Comparison of ENCODE assay signal across 13 cellular contexts in the genomic region with DNA sequence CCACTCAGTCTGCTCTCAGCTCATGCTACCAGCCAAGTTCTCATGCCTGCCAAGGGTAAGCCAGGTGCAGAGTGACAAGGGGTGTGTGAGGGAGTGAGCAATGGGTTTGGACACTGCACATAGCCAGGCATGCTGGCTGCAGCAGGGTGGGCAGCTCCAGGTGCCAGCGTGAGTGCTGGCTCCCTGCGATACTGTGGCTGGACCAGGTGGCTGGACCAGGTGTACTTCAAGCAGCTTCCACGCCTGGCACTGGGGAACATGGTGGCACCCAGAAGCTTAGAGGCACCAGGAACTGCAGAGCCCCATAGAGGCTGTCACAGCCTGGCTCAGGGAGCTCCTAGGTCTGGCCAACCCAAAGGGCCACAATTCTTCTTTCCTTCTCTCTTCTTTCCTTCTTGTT.
DNase-seq lines count a peak whose midpoint lies in the region; ATAC-seq and TF ChIP-seq lines count a peak whose summit lies in the region.
"Had no signal": no experiment of that assay in that cellular context is flagged by ENCODE, and none has a peak within 500 bp of the region (broad histone marks: within the 10 kb centered on the region; RNA-seq: fewer than 3 reads in every experiment).

No MANE protein-coding gene starts in this region.

- H3K9me3 ChIP-seq in right atrium auricular region (no peaks in the 10 kb centered on the region), neuronal stem cell (replicated peaks in 1 of 2; ENCODE audit: control insufficient read depth in 2 of 2, insufficient read depth in 1 of 2, low read depth in 1 of 2, low read length in 2 of 2) (peaks cover 0 to 2% of the 10 kb centered on the region in 2 donors)

- no peaks in the 10 kb centered on the region for H3K79me1 ChIP-seq in neuronal stem cell (ENCODE audit: low read depth, low read length)

- no peak overlapping the region for H2AFZ ChIP-seq in neuronal stem cell (ENCODE audit: low read length)
- H2AFZ ChIP-seq: GM23248 had no signal

- intact Hi-C loops in cardiac septum (cut with DNase I): no loop called here

- no peaks in the 10 kb centered on the region for H3K36me3 ChIP-seq in right atrium auricular region
- H3K36me3 ChIP-seq in neuronal stem cell (replicated peaks in 1 of 2; ENCODE audit: control insufficient read depth in 2 of 2, insufficient read depth in 2 of 2, low read length in 2 of 2): no peaks in the 10 kb centered on the region

- H3K4me2 ChIP-seq in neuronal stem cell (ENCODE audit: insufficient read depth, low read length, poor library complexity, severe bottlenecking): no peak overlapping the region

- peak; percentile 66 for DNase-seq in cardiac septum (ENCODE audit: low spot score)
- DNase-seq in right atrium auricular region (ENCODE audit: low spot score): no peak
- peak; percentile 33 for DNase-seq in left lobe of liver (ENCODE audit: low spot score)
- DNase-seq in neuronal stem cell (ENCODE audit: low spot score): no peak
- no peak for DNase-seq in hypothalamus (lab: John Stamatoyannopoulos, UW)
- DNase-seq: C1 segment of cervical spinal cord, COR-L47, DMS153, DND-41, GM23248, H7, HCEC 1CT had no signal

- no peak overlapping the region for H2BK12ac ChIP-seq in neuronal stem cell (ENCODE audit: low read length)

- H3K4me3 ChIP-seq in right atrium auricular region: no peak overlapping the region
- H3K4me3 ChIP-seq in neuronal stem cell (ENCODE audit: low read length in 2 of 2): peak overlapping the region in 1 of 2 donors; percentile 41
- H3K4me3 ChIP-seq: GM23248 had no signal

- no peak overlapping the region for H3K18ac ChIP-seq in neuronal stem cell (ENCODE audit: low read length)

- ATAC-seq in left lobe of liver: no peak
- ATAC-seq in GM18519 (IDR thresholded peaks at IDR 0.05; ENCODE audit: low FRiP score, unreplicated experiment): no peak

- H4K91ac ChIP-seq in neuronal stem cell (ENCODE audit: low read depth, low read length, poor library complexity): no peak overlapping the region

- no peak overlapping the region for H2AK5ac ChIP-seq in neuronal stem cell (ENCODE audit: low read depth, low read length)

- peak overlapping the region; percentile 9 for H3K14ac ChIP-seq in neuronal stem cell (ENCODE audit: low read length)

- no peak for TF ChIP-seq CTCF in right atrium auricular region (IDR thresholded peaks at IDR 0.05)

- no peak overlapping the region for H3K9ac ChIP-seq in neuronal stem cell (ENCODE audit: low read depth, low read length, poor library complexity)
- H3K9ac ChIP-seq: GM23248 had no signal

- WGBS in neuronal stem cell (ENCODE audit: extremely low coverage in 2 of 2, insufficient read length in 2 of 2, insufficient replicate concordance in 1 of 2), 2 donors: no CpG with 5 or more reads among the region's 3 CpGs

- no peaks in the 10 kb centered on the region for H3K4me1 ChIP-seq in right atrium auricular region
- H3K4me1 ChIP-seq in neuronal stem cell (ENCODE audit: control insufficient read depth in 2 of 2, insufficient read depth in 1 of 2, low read depth in 1 of 2, low read length in 2 of 2): no peaks in the 10 kb centered on the region

- H2BK15ac ChIP-seq in neuronal stem cell (ENCODE audit: low read length): no peak overlapping the region

- H3K27me3 ChIP-seq in right atrium auricular region: no peaks in the 10 kb centered on the region
- no peaks in the 10 kb centered on the region for H3K27me3 ChIP-seq in neuronal stem cell (ENCODE audit: control insufficient read depth in 3 of 3, insufficient read depth in 3 of 3, low read depth in 1 of 3, low read length in 3 of 3)

- H2BK120ac ChIP-seq in neuronal stem cell (ENCODE audit: low read depth, low read length): no peak overlapping the region

- H2BK5ac ChIP-seq in neuronal stem cell (ENCODE audit: low read length): no peak overlapping the region

- no peak overlapping the region for H3K23ac ChIP-seq in neuronal stem cell (ENCODE audit: low read depth, low read length, poor library complexity)

- no peak overlapping the region for H3K4ac ChIP-seq in neuronal stem cell (ENCODE audit: low read length)

- H3K27ac ChIP-seq in right atrium auricular region (no peak overlapping the region), neuronal stem cell (replicated peaks; ENCODE audit: low read length) (no peak overlapping the region)
- H3K27ac ChIP-seq: GM23248 had no signal

- no peak overlapping the region for H4K8ac ChIP-seq in neuronal stem cell (ENCODE audit: low read depth, low read length)

Comparison
In these comparisons a context has a peak if more than half of its experiments do, and no peak if none do; other contexts are left out.
1. DNase-seq: peak in cardiac septum (single experiment) and left lobe of liver (single experiment); none in right atrium auricular region (single experiment), neuronal stem cell (single experiment) and hypothalamus (0 of 51).